1 cellular context compared by ENCODE assay signal in genomic region chr17:21336541-21337294, GRCh38. TPM values are rescaled to one million over a fixed set of nuclear protein-coding genes. Genes with fewer than 3 reads are reported as not detected.
"Had no signal": no experiment of that assay in that cellular context is flagged by ENCODE, and none has a peak within 500 bp of the region (broad histone marks: within the 10 kb centered on the region; RNA-seq: fewer than 3 reads in every experiment).

No MANE protein-coding gene starts in this region.

RNA-seq across cellular contexts. Expression of gene KCNJ12, which starts 39.4 kb away (rescaled TPM):
- total RNA-seq: natural killer cell treated with Interleukin-12 subunit alpha and Interleukin-12 subunit beta and Interleukin-15 and Interleukin-18, amount 100 ng/mL, for 72 hours had no signal
